In genomic region chr7:101165075-101165957, GRCh38 we compare ENCODE assay signal across 1 cellular context.
TF ChIP-seq lines count a peak whose summit lies in the region.

TSS of gene VGF (minus strand) at chr7:101165569. CDS start at chr7:101164843, 726 bp downstream.

TF ChIP-seq in HepG2, 621 proteins besides CTCF, POLR2A, EP300 and RAD21 (continued from another document and continues in another):
- peak; percentile 96 for TF ChIP-seq ZHX1 (CRISPR knock-in tag; IDR thresholded peaks at IDR 0.05; ENCODE audit: low read depth)
- TF ChIP-seq KMT2B (CRISPR knock-in tag; IDR thresholded peaks at IDR 0.05) = peak; percentile 90
- TF ChIP-seq ZNF567 (CRISPR knock-in tag; IDR thresholded peaks at IDR 0.05; ENCODE audit: borderline replicate concordance) = 0 out of 2 replicates have a peak, but pooled peaks have one; percentile 38
- peak; percentile 74; the same call in 1 of the 2 replicates for TF ChIP-seq HOMEZ (CRISPR knock-in tag; IDR thresholded peaks at IDR 0.05; ENCODE audit: low read depth)
- no peak for TF ChIP-seq ZNF850 (CRISPR knock-in tag; conservative IDR thresholded peaks at IDR 0.05)
- peak; percentile 91 for TF ChIP-seq PITX1 (CRISPR knock-in tag; IDR thresholded peaks at IDR 0.05)
- TF ChIP-seq E2F2 (CRISPR knock-in tag; IDR thresholded peaks at IDR 0.05; ENCODE audit: borderline replicate concordance) = peak; percentile 97; the same call in 1 of the 2 replicates
- peak; percentile 99 for TF ChIP-seq MEIS2 (CRISPR knock-in tag; IDR thresholded peaks at IDR 0.05)
- peak; percentile 61; the same call in 1 of the 2 replicates for TF ChIP-seq SKIL (CRISPR knock-in tag; IDR thresholded peaks at IDR 0.05; ENCODE audit: borderline replicate concordance)
- peak; percentile 81 for TF ChIP-seq TEAD3 (CRISPR knock-in tag; optimal IDR thresholded peaks at IDR 0.05; ENCODE audit: borderline replicate concordance)
- no peak for TF ChIP-seq ZNF513 (CRISPR knock-in tag; conservative IDR thresholded peaks at IDR 0.05)
- no peak for TF ChIP-seq NFIC (IDR thresholded peaks at IDR 0.05; ENCODE audit: low read length)
- TF ChIP-seq RORA (CRISPR knock-in tag; IDR thresholded peaks at IDR 0.05) = no peak
- peak; percentile 82; the same call in 1 of the 2 replicates for TF ChIP-seq ZNF576 (CRISPR knock-in tag; IDR thresholded peaks at IDR 0.05)
- TF ChIP-seq ZNF232 (CRISPR knock-in tag; IDR thresholded peaks at IDR 0.05; ENCODE audit: borderline replicate concordance) = peak; percentile 99
- no peak for TF ChIP-seq THYN1 (CRISPR knock-in tag; IDR thresholded peaks at IDR 0.05; ENCODE audit: borderline replicate concordance, low read depth)
- peak; percentile 91; the same call in 1 of the 2 replicates for TF ChIP-seq ZNF326 (CRISPR knock-in tag; IDR thresholded peaks at IDR 0.05; ENCODE audit: borderline replicate concordance)
- TF ChIP-seq PRDM15 (CRISPR knock-in tag; IDR thresholded peaks at IDR 0.05) = peak; percentile 84
- TF ChIP-seq ZNF510 (CRISPR knock-in tag; IDR thresholded peaks at IDR 0.05; ENCODE audit: low read depth) = peak; percentile 93
- peak; percentile 96 for TF ChIP-seq ZNF205 (CRISPR knock-in tag; IDR thresholded peaks at IDR 0.05)
- peak; percentile 82 for TF ChIP-seq BCL6 (CRISPR knock-in tag; IDR thresholded peaks at IDR 0.05)
- no peak for TF ChIP-seq ZMYM2 (CRISPR knock-in tag; IDR thresholded peaks at IDR 0.05)
- TF ChIP-seq FUBP1 (CRISPR knock-in tag; IDR thresholded peaks at IDR 0.05; ENCODE audit: borderline replicate concordance) = 0 out of 2 replicates have a peak, but pooled peaks have one; percentile 95
- TF ChIP-seq ZNF546 (CRISPR knock-in tag; conservative IDR thresholded peaks at IDR 0.05) = peak; percentile 98
- no peak for TF ChIP-seq ZBTB4 (CRISPR knock-in tag; IDR thresholded peaks at IDR 0.05; ENCODE audit: borderline replicate concordance)
- peak; percentile 97 for TF ChIP-seq CSRNP1 (CRISPR knock-in tag; IDR thresholded peaks at IDR 0.05)
- no peak for TF ChIP-seq CHD2 (IDR thresholded peaks at IDR 0.05; ENCODE audit: low read depth, low read length)
- peak; percentile 95 for TF ChIP-seq ZNF18 (CRISPR knock-in tag; IDR thresholded peaks at IDR 0.05; ENCODE audit: insufficient replicate concordance)
- no peak for TF ChIP-seq ZNF775 (CRISPR knock-in tag; IDR thresholded peaks at IDR 0.05; ENCODE audit: borderline replicate concordance)
- peak; percentile 100 for TF ChIP-seq ZNF749 (CRISPR knock-in tag; IDR thresholded peaks at IDR 0.05; ENCODE audit: borderline replicate concordance)
- TF ChIP-seq SATB2 (CRISPR knock-in tag; IDR thresholded peaks at IDR 0.05) = peak; percentile 98
- peak; percentile 96 for TF ChIP-seq TBX2 (CRISPR knock-in tag; IDR thresholded peaks at IDR 0.05; ENCODE audit: borderline replicate concordance)
- peak; percentile 40; the same call in 1 of the 2 replicates for TF ChIP-seq SP2 (CRISPR knock-in tag; IDR thresholded peaks at IDR 0.05)
